Comparison of ENCODE assay signal across 1 cellular context in the genomic region with DNA sequence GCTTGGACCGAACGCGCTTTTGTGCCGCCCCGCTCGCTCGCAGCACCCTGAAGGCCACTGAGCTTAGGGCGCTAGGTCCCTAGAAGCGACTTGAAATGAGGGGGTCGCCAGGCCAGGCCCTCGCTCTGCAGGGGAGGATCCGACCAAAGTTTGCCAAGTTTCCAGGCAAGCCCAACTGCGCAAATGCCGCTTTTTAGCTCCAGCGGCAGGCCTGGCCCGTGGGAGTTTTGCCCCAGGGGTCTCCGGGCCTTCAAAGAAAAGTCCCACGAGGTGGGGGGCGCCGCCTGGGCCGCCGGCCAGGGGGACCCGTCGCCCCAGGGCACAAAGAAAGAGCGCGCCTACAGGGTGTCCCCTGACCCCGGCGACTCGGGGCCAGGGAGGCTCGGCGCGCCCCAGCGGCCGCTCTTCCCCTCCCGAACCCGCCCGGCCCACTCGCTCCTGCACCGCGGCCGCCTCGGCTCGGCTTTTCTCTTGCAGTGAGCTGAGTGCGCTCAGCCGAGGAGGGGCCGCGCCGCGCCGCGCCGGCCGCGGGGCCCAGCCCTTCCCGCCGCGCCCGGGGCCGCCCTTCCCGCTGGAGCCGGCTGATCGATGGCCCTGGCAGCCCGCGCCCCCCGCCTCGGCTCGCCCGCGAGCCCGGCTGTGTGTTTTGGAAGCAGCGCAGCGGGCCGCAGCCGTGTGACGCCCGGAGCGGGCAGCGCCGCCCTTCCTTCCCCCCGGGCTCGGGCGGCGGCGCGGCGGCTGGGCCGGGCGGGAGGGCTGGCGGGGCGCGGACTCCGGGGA.
TF ChIP-seq lines count a peak whose summit lies in the region.

No MANE protein-coding gene starts in this region.

TF ChIP-seq in GM12878, 131 proteins besides CTCF, POLR2A, EP300 and RAD21 (continued from another document and continues in another):
- TF ChIP-seq, protein P1, sequence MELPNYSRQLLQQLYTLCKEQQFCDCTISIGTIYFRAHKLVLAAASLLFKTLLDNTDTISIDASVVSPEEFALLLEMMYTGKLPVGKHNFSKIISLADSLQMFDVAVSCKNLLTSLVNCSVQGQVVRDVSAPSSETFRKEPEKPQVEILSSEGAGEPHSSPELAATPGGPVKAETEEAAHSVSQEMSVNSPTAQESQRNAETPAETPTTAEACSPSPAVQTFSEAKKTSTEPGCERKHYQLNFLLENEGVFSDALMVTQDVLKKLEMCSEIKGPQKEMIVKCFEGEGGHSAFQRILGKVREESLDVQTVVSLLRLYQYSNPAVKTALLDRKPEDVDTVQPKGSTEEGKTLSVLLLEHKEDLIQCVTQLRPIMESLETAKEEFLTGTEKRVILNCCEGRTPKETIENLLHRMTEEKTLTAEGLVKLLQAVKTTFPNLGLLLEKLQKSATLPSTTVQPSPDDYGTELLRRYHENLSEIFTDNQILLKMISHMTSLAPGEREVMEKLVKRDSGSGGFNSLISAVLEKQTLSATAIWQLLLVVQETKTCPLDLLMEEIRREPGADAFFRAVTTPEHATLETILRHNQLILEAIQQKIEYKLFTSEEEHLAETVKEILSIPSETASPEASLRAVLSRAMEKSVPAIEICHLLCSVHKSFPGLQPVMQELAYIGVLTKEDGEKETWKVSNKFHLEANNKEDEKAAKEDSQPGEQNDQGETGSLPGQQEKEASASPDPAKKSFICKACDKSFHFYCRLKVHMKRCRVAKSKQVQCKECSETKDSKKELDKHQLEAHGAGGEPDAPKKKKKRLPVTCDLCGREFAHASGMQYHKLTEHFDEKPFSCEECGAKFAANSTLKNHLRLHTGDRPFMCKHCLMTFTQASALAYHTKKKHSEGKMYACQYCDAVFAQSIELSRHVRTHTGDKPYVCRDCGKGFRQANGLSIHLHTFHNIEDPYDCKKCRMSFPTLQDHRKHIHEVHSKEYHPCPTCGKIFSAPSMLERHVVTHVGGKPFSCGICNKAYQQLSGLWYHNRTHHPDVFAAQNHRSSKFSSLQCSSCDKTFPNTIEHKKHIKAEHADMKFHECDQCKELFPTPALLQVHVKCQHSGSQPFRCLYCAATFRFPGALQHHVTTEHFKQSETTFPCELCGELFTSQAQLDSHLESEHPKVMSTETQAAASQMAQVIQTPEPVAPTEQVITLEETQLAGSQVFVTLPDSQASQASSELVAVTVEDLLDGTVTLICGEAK (IDR thresholded peaks at IDR 0.05; ENCODE audit: borderline replicate concordance): peak; percentile 49
- TF ChIP-seq STAT1 (conservative IDR thresholded peaks at IDR 0.05): no peak
- no peak for TF ChIP-seq HDAC6 (IDR thresholded peaks at IDR 0.05; ENCODE audit: unreplicated experiment)
- TF ChIP-seq BHLHE40 (IDR thresholded peaks at IDR 0.05; ENCODE audit: borderline replicate concordance in 1 of 2, low read depth in 2 of 2, low read length in 1 of 2): peak in 1 of 2 experiments; percentile 28; a peak in 1 of 4 replicates
- TF ChIP-seq, protein P2, sequence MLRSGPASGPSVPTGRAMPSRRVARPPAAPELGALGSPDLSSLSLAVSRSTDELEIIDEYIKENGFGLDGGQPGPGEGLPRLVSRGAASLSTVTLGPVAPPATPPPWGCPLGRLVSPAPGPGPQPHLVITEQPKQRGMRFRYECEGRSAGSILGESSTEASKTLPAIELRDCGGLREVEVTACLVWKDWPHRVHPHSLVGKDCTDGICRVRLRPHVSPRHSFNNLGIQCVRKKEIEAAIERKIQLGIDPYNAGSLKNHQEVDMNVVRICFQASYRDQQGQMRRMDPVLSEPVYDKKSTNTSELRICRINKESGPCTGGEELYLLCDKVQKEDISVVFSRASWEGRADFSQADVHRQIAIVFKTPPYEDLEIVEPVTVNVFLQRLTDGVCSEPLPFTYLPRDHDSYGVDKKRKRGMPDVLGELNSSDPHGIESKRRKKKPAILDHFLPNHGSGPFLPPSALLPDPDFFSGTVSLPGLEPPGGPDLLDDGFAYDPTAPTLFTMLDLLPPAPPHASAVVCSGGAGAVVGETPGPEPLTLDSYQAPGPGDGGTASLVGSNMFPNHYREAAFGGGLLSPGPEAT (IDR thresholded peaks at IDR 0.05; ENCODE audit: low read depth): no peak
- TF ChIP-seq MTA3 (IDR thresholded peaks at IDR 0.05; ENCODE audit: borderline replicate concordance, low read length): no peak
- TF ChIP-seq TAF1 (IDR thresholded peaks at IDR 0.05; ENCODE audit: borderline replicate concordance, low read depth, low read length): peak; percentile 65; the same call in 1 of the 2 replicates
- TF ChIP-seq KAT2A (conservative IDR thresholded peaks at IDR 0.05; ENCODE audit: control insufficient read depth, low read depth, low read length): no peak
- TF ChIP-seq, protein P3, sequence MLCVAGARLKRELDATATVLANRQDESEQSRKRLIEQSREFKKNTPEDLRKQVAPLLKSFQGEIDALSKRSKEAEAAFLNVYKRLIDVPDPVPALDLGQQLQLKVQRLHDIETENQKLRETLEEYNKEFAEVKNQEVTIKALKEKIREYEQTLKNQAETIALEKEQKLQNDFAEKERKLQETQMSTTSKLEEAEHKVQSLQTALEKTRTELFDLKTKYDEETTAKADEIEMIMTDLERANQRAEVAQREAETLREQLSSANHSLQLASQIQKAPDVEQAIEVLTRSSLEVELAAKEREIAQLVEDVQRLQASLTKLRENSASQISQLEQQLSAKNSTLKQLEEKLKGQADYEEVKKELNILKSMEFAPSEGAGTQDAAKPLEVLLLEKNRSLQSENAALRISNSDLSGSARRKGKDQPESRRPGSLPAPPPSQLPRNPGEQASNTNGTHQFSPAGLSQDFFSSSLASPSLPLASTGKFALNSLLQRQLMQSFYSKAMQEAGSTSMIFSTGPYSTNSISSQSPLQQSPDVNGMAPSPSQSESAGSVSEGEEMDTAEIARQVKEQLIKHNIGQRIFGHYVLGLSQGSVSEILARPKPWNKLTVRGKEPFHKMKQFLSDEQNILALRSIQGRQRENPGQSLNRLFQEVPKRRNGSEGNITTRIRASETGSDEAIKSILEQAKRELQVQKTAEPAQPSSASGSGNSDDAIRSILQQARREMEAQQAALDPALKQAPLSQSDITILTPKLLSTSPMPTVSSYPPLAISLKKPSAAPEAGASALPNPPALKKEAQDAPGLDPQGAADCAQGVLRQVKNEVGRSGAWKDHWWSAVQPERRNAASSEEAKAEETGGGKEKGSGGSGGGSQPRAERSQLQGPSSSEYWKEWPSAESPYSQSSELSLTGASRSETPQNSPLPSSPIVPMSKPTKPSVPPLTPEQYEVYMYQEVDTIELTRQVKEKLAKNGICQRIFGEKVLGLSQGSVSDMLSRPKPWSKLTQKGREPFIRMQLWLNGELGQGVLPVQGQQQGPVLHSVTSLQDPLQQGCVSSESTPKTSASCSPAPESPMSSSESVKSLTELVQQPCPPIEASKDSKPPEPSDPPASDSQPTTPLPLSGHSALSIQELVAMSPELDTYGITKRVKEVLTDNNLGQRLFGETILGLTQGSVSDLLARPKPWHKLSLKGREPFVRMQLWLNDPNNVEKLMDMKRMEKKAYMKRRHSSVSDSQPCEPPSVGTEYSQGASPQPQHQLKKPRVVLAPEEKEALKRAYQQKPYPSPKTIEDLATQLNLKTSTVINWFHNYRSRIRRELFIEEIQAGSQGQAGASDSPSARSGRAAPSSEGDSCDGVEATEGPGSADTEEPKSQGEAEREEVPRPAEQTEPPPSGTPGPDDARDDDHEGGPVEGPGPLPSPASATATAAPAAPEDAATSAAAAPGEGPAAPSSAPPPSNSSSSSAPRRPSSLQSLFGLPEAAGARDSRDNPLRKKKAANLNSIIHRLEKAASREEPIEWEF (IDR thresholded peaks at IDR 0.05; ENCODE audit: insufficient replicate concordance, low read depth, low read length): no peak
- no peak for TF ChIP-seq MXI1 (IDR thresholded peaks at IDR 0.05; ENCODE audit: low read depth, low read length)
- TF ChIP-seq, protein P4, sequence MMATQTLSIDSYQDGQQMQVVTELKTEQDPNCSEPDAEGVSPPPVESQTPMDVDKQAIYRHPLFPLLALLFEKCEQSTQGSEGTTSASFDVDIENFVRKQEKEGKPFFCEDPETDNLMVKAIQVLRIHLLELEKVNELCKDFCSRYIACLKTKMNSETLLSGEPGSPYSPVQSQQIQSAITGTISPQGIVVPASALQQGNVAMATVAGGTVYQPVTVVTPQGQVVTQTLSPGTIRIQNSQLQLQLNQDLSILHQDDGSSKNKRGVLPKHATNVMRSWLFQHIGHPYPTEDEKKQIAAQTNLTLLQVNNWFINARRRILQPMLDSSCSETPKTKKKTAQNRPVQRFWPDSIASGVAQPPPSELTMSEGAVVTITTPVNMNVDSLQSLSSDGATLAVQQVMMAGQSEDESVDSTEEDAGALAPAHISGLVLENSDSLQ (IDR thresholded peaks at IDR 0.05): no peak
- no peak for TF ChIP-seq PML (IDR thresholded peaks at IDR 0.05; ENCODE audit: low read length)
- peak; percentile 44 for TF ChIP-seq IKZF1 (conservative IDR thresholded peaks at IDR 0.05)
- TF ChIP-seq, protein P5, sequence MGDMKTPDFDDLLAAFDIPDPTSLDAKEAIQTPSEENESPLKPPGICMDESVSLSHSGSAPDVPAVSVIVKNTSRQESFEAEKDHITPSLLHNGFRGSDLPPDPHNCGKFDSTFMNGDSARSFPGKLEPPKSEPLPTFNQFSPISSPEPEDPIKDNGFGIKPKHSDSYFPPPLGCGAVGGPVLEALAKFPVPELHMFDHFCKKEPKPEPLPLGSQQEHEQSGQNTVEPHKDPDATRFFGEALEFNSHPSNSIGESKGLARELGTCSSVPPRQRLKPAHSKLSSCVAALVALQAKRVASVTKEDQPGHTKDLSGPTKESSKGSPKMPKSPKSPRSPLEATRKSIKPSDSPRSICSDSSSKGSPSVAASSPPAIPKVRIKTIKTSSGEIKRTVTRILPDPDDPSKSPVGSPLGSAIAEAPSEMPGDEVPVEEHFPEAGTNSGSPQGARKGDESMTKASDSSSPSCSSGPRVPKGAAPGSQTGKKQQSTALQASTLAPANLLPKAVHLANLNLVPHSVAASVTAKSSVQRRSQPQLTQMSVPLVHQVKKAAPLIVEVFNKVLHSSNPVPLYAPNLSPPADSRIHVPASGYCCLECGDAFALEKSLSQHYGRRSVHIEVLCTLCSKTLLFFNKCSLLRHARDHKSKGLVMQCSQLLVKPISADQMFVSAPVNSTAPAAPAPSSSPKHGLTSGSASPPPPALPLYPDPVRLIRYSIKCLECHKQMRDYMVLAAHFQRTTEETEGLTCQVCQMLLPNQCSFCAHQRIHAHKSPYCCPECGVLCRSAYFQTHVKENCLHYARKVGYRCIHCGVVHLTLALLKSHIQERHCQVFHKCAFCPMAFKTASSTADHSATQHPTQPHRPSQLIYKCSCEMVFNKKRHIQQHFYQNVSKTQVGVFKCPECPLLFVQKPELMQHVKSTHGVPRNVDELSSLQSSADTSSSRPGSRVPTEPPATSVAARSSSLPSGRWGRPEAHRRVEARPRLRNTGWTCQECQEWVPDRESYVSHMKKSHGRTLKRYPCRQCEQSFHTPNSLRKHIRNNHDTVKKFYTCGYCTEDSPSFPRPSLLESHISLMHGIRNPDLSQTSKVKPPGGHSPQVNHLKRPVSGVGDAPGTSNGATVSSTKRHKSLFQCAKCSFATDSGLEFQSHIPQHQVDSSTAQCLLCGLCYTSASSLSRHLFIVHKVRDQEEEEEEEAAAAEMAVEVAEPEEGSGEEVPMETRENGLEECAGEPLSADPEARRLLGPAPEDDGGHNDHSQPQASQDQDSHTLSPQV (IDR thresholded peaks at IDR 0.05): no peak
- 0 out of 2 replicates have a peak, but pooled peaks have one; percentile 9 for TF ChIP-seq TCF12 (IDR thresholded peaks at IDR 0.05; ENCODE audit: low read depth, low read length)
- TF ChIP-seq MTA2 (IDR thresholded peaks at IDR 0.05; ENCODE audit: low read depth): no peak
- peak; percentile 59; the same call in 1 of the 2 replicates for TF ChIP-seq BACH1 (IDR thresholded peaks at IDR 0.05; ENCODE audit: borderline replicate concordance)
- TF ChIP-seq FOS (IDR thresholded peaks at IDR 0.05; ENCODE audit: borderline replicate concordance, extremely low read depth, insufficient read length): no peak
- no peak for TF ChIP-seq HDGF (IDR thresholded peaks at IDR 0.05)
- TF ChIP-seq TBL1XR1 (IDR thresholded peaks at IDR 0.05; ENCODE audit: low read depth, low read length): no peak
- TF ChIP-seq NR2C1 (IDR thresholded peaks at IDR 0.05): no peak
- no peak for TF ChIP-seq SRF (IDR thresholded peaks at IDR 0.05; ENCODE audit: low read depth in 2 of 2, low read length in 2 of 2)
- TF ChIP-seq, protein P6, sequence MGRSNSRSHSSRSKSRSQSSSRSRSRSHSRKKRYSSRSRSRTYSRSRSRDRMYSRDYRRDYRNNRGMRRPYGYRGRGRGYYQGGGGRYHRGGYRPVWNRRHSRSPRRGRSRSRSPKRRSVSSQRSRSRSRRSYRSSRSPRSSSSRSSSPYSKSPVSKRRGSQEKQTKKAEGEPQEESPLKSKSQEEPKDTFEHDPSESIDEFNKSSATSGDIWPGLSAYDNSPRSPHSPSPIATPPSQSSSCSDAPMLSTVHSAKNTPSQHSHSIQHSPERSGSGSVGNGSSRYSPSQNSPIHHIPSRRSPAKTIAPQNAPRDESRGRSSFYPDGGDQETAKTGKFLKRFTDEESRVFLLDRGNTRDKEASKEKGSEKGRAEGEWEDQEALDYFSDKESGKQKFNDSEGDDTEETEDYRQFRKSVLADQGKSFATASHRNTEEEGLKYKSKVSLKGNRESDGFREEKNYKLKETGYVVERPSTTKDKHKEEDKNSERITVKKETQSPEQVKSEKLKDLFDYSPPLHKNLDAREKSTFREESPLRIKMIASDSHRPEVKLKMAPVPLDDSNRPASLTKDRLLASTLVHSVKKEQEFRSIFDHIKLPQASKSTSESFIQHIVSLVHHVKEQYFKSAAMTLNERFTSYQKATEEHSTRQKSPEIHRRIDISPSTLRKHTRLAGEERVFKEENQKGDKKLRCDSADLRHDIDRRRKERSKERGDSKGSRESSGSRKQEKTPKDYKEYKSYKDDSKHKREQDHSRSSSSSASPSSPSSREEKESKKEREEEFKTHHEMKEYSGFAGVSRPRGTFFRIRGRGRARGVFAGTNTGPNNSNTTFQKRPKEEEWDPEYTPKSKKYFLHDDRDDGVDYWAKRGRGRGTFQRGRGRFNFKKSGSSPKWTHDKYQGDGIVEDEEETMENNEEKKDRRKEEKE (IDR thresholded peaks at IDR 0.05): no peak
- 0 out of 3 replicates have a peak, but pooled peaks of 1 of the 2 experiments have one; percentile 10 for TF ChIP-seq EGR1 (IDR thresholded peaks at IDR 0.05; ENCODE audit: borderline replicate concordance in 1 of 2, low read depth in 2 of 2, low read length in 2 of 2)
- no peak for TF ChIP-seq JUNB (IDR thresholded peaks at IDR 0.05)
- TF ChIP-seq ASH2L (IDR thresholded peaks at IDR 0.05; ENCODE audit: borderline replicate concordance, low read depth): no peak
- TF ChIP-seq RAD51 (IDR thresholded peaks at IDR 0.05): no peak
- TF ChIP-seq ZNF217 (IDR thresholded peaks at IDR 0.05): 0 out of 2 replicates have a peak, but pooled peaks have one; percentile 48
